ENCODE assay signal across 1 cellular context in the genomic region with DNA sequence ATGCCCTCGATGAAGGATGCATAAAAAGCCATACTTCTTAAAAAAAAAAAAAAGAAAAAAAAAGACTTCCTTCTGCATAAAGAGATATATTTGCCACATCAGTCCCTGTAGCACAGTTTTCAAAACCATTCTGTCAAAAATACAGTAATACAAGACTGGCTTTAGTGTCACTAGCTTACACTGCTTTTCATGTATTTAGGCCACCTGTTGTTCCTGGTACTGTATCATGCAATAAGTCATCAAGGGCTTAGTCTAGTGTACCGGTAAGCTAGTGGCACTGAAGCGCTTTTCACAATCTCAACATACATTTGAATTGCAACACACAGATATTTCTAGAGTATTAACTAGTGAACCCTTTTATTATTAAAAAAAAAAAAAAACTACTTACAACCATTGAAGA.
TF ChIP-seq lines count a peak whose summit lies in the region.

No MANE protein-coding gene starts in this region.

TF ChIP-seq in HEK293, 187 proteins besides CTCF, POLR2A, EP300 and RAD21 (continued from another document):
- TF ChIP-seq, protein P1, sequence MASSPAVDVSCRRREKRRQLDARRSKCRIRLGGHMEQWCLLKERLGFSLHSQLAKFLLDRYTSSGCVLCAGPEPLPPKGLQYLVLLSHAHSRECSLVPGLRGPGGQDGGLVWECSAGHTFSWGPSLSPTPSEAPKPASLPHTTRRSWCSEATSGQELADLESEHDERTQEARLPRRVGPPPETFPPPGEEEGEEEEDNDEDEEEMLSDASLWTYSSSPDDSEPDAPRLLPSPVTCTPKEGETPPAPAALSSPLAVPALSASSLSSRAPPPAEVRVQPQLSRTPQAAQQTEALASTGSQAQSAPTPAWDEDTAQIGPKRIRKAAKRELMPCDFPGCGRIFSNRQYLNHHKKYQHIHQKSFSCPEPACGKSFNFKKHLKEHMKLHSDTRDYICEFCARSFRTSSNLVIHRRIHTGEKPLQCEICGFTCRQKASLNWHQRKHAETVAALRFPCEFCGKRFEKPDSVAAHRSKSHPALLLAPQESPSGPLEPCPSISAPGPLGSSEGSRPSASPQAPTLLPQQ (tag by site-specific recombination; IDR thresholded peaks at IDR 0.05) = no peak
- TF ChIP-seq ZNF366 (tag by site-specific recombination; conservative IDR thresholded peaks at IDR 0.05) (no peak), GLIS2 (tag by site-specific recombination; IDR thresholded peaks at IDR 0.05) (no peak), ZNF555 (tag by site-specific recombination; conservative IDR thresholded peaks at IDR 0.05) (no peak)
TF ChIP-seq in HEK293: peak in this region for 2.
